Comparison of ENCODE assay signal across 13 cellular contexts in genomic region chr17:55296171-55296695, GRCh38. TPM values are rescaled to one million over a fixed set of nuclear protein-coding genes. Genes with fewer than 3 reads are reported as not detected.
DNase-seq lines count a peak whose midpoint lies in the region; ATAC-seq and TF ChIP-seq lines count a peak whose summit lies in the region.
"Had no signal": no experiment of that assay in that cellular context is flagged by ENCODE, and none has a peak within 500 bp of the region (broad histone marks: within the 10 kb centered on the region; RNA-seq: fewer than 3 reads in every experiment).

No MANE protein-coding gene starts in this region.

- no peaks in the 10 kb centered on the region for H3K9me3 Mint-ChIP-seq in CD4-positive, alpha-beta T cell
- no peaks in the 10 kb centered on the region for H3K9me3 Mint-ChIP-seq in GM23338
- H3K9me3 Mint-ChIP-seq: CD8-positive, alpha-beta memory T cell had no signal

- no peak for TF ChIP-seq RAD21 in HCT116 (IDR thresholded peaks at IDR 0.05; ENCODE audit: low read depth)

- no peak for ATAC-seq in HCT116
- ATAC-seq in right lobe of liver: no peak
- no peak for ATAC-seq in CD4-positive, alpha-beta T cell (ENCODE audit: poor library complexity)
- ATAC-seq in GM23338: no peak

- CTCF ChIA-PET in HCT116 (lab: Charles Lee): interaction anchor here (0.6 to 1.4 kb wide), 8 partner anchors 9 to 303 kb away, joined by 3 to 18 read pairs (median 3); no protein-coding TSS in a partner anchor
- CTCF ChIA-PET in CD4-positive, alpha-beta T cell (lab: Charles Lee): interaction anchor here (0.6 to 1.1 kb wide), 6 partner anchors 32 to 310 kb away, joined by 3 to 5 read pairs (median 3); no protein-coding TSS in a partner anchor

- TF ChIP-seq CTCF in 22Rv1 (IDR thresholded peaks at IDR 0.05) (peak; percentile 52), HCT116 (IDR thresholded peaks at IDR 0.05 in 2 of 3, conservative IDR thresholded peaks at IDR 0.05 in 1 of 3; ENCODE audit: borderline replicate concordance in 1 of 3, insufficient read depth in 1 of 3, low read depth in 2 of 3, low read length in 2 of 3) (no peak), VCaP (conservative IDR thresholded peaks at IDR 0.05) (peak; percentile 39), right lobe of liver (IDR thresholded peaks at IDR 0.05) (no peak), GM23338 (conservative IDR thresholded peaks at IDR 0.05; ENCODE audit: low read depth in 2 of 2) (no peak)
- no peak for TF ChIP-seq CTCF in CD4-positive, alpha-beta T cell (IDR thresholded peaks at IDR 0.05)

- no peak overlapping the region for H3K4me3 Mint-ChIP-seq in CD4-positive, alpha-beta T cell
- no peak overlapping the region for H3K4me3 Mint-ChIP-seq in GM23338
- H3K4me3 Mint-ChIP-seq: CD8-positive, alpha-beta memory T cell; H9 had no signal

- H3K36me3 ChIP-seq in HCT116 (ENCODE audit: control insufficient read depth in 1 of 2, insufficient read depth in 2 of 2, low read length in 2 of 2) (no peaks in the 10 kb centered on the region), right lobe of liver (peaks cover 0 to 20% (median 6%) of the 10 kb centered on the region in 4 donors), GM23338 (ENCODE audit: insufficient read depth) (no peaks in the 10 kb centered on the region)

- H3K4me3 ChIP-seq in HCT116 (replicated peaks in 1 of 2; ENCODE audit: low read depth in 1 of 2, low read length in 2 of 2): no peak overlapping the region
- no peak overlapping the region for H3K4me3 ChIP-seq in right lobe of liver
- no peak overlapping the region for H3K4me3 ChIP-seq in GM23338

- H3K4me1 ChIP-seq in HCT116 (ENCODE audit: control insufficient read depth in 1 of 2, insufficient read depth in 2 of 2, low read length in 2 of 2) (no peaks in the 10 kb centered on the region), right lobe of liver (peaks cover 0 to 35% (median 17%) of the 10 kb centered on the region in 4 donors), GM23338 (ENCODE audit: insufficient read depth) (no peaks in the 10 kb centered on the region)

- no peaks in the 10 kb centered on the region for H4K20me1 ChIP-seq in HCT116 (ENCODE audit: insufficient read depth)
- H4K20me1 ChIP-seq in GM23338 (replicated peaks; ENCODE audit: insufficient read depth): no peaks in the 10 kb centered on the region

- 49% methylated on average over 6 of the region's 6 CpGs for WGBS in right lobe of liver (ENCODE audit: insufficient coverage, low coverage, low lambda C conversion rate, missing lambda C conversion rate)

- no peaks in the 10 kb centered on the region for H3K9me3 ChIP-seq in HCT116 (ENCODE audit: control insufficient read depth in 1 of 2, insufficient read depth in 1 of 2, low read depth in 1 of 2, low read length in 2 of 2)
- no peaks in the 10 kb centered on the region for H3K9me3 ChIP-seq in right lobe of liver
- H3K9me3 ChIP-seq in CD4-positive, alpha-beta T cell (ENCODE audit: control insufficient read depth, low read length): no peaks in the 10 kb centered on the region
- H3K9me3 ChIP-seq: SK-N-SH had no signal

- no peak overlapping the region for H3K27ac Mint-ChIP-seq in CD4-positive, alpha-beta T cell
- no peak overlapping the region for H3K27ac Mint-ChIP-seq in GM23338
- H3K27ac Mint-ChIP-seq: CD8-positive, alpha-beta memory T cell had no signal

- H3K4me2 ChIP-seq in HCT116 (ENCODE audit: low read length) (no peak overlapping the region), GM23338 (no peak overlapping the region)
- H3K4me2 ChIP-seq: SK-N-SH had no signal

- H3K27me3 ChIP-seq in HCT116 (ENCODE audit: insufficient read depth, low read length) (no peaks in the 10 kb centered on the region), right lobe of liver (no peaks in the 10 kb centered on the region), GM23338 (ENCODE audit: insufficient read depth) (no peaks in the 10 kb centered on the region)
- no peaks in the 10 kb centered on the region for H3K27me3 ChIP-seq in CD4-positive, alpha-beta T cell (ENCODE audit: control insufficient read depth, insufficient read depth, low read length)

- H3K9ac ChIP-seq in HCT116 (ENCODE audit: low read length): no peak overlapping the region
- H3K9ac ChIP-seq: SK-N-SH had no signal

- intact Hi-C loops in HCT116 (cut with micrococcal nuclease) (loop anchor here (1.0 to 5.0 kb wide), 4 partner anchors 57 to 303 kb away; partner anchors contain the start of gene SMIM36), right lobe of liver (cut with DNase I) (no loop called here)
- intact Hi-C loops in CD4-positive, alpha-beta T cell (cut with DNase I, micrococcal nuclease): loop anchor here (1.0 to 5.0 kb wide), 2 partner anchors 244 to 303 kb away; no protein-coding TSS in a partner anchor

- POLR2A ChIA-PET in HCT116 (lab: Charles Lee): no interaction called here
- POLR2A ChIA-PET in CD4-positive, alpha-beta T cell (lab: Charles Lee): no interaction called here

- TF ChIP-seq POLR2A in HCT116 (IDR thresholded peaks at IDR 0.05; ENCODE audit: borderline replicate concordance, extremely low read depth, insufficient read depth, insufficient read length) (no peak), right lobe of liver (IDR thresholded peaks at IDR 0.05) (no peak)

- H3K79me2 ChIP-seq in HCT116 (ENCODE audit: insufficient read depth, low read length) (no peaks in the 10 kb centered on the region), GM23338 (replicated peaks; ENCODE audit: insufficient read depth) (no peaks in the 10 kb centered on the region)

- no peak for DNase-seq in HCT116 (ENCODE audit: low read depth, low spot score)
- DNase-seq in right lobe of liver: no peak
- DNase-seq in NCI-H1436 treated with DMSO at 0.1 percent for 48 hours (lab: John Stamatoyannopoulos, UW): no peak
- no peak for DNase-seq in CD4-positive, alpha-beta T cell
- DNase-seq in activated effector memory CD4-positive, alpha-beta T cell treated with anti-CD3 and anti-CD28 coated beads, Interleukin-2, amount 50 U/mL, for 16 hours: no peak
- no peak for DNase-seq in GM23338 (ENCODE audit: low spot score)

- H3K36me3 Mint-ChIP-seq in CD4-positive, alpha-beta T cell (ENCODE audit: low read depth): no peaks in the 10 kb centered on the region
- H3K36me3 Mint-ChIP-seq in GM23338 (ENCODE audit: low read depth): no peaks in the 10 kb centered on the region
- H3K36me3 Mint-ChIP-seq: CD8-positive, alpha-beta memory T cell had no signal

- no peaks in the 10 kb centered on the region for H3K27me3 Mint-ChIP-seq in CD4-positive, alpha-beta T cell
- no peaks in the 10 kb centered on the region for H3K27me3 Mint-ChIP-seq in GM23338 (ENCODE audit: insufficient read depth, low read depth, poor library complexity)

- H2AFZ ChIP-seq in HCT116 (ENCODE audit: low read depth, low read length, poor library complexity, severe bottlenecking) (no peak overlapping the region), GM23338 (no peak overlapping the region)

- RAD21 ChIA-PET in HCT116 (lab: Charles Lee; ENCODE audit: low non-redundant PET in 1 of 2, low total read pairs in 2 of 2, uncharacterized antibody in 2 of 2, unreplicated experiment in 2 of 2): interaction anchor here in 1 of 2 experiments (0.6 to 1.0 kb wide), 2 partner anchors 217 to 218 kb away, joined by 3 to 4 read pairs; no protein-coding TSS in a partner anchor

- no TSS peak for BruUV-seq in HCT116 (replicated peaks; lab: Mats Ljungman, UMichigan)

- no peaks in the 10 kb centered on the region for H3K4me1 Mint-ChIP-seq in CD4-positive, alpha-beta T cell (ENCODE audit: low read depth)
- H3K4me1 Mint-ChIP-seq in GM23338: no peaks in the 10 kb centered on the region
- H3K4me1 Mint-ChIP-seq: CD8-positive, alpha-beta memory T cell; H9 had no signal

- H3K27ac ChIP-seq in 22Rv1: no peak overlapping the region
- H3K27ac ChIP-seq in HCT116 (ENCODE audit: low read depth, low read length): no peak overlapping the region
- no peak overlapping the region for H3K27ac ChIP-seq in VCaP
- H3K27ac ChIP-seq in right lobe of liver: peak overlapping the region in 2 of 3 donors; percentile 63 to 84
- no peak overlapping the region for H3K27ac ChIP-seq in CD4-positive, alpha-beta T cell (ENCODE audit: low read depth, low read length)
- H3K27ac ChIP-seq in GM23338 (ENCODE audit: low read depth): no peak overlapping the region

- no peaks in the 10 kb centered on the region for H3K9me2 ChIP-seq in HCT116 (ENCODE audit: insufficient read depth)
- H3K9me2 ChIP-seq in GM23338 (ENCODE audit: insufficient read depth): peaks cover 5% of the 10 kb centered on the region; the same call in 1 of the 2 replicates
- H3K9me2 ChIP-seq: SK-N-SH had no signal

- H3F3A ChIP-seq in GM23338 (replicated peaks; ENCODE audit: low read depth): no peaks in the 10 kb centered on the region

TF ChIP-seq in HCT116, 20 proteins besides CTCF, POLR2A, EP300 and RAD21:
- TF ChIP-seq YY1 (IDR thresholded peaks at IDR 0.05; ENCODE audit: extremely low read depth, insufficient replicate concordance, low read depth, low read length) (no peak), SRF (IDR thresholded peaks at IDR 0.05; ENCODE audit: low read depth) (peak; percentile 23; the same call in 1 of the 2 replicates), ELF1 (IDR thresholded peaks at IDR 0.05; ENCODE audit: borderline replicate concordance, low read depth) (no peak)

TF ChIP-seq in GM23338, 12 proteins besides CTCF, POLR2A, EP300 and RAD21 (continues in another document):
- no peak for TF ChIP-seq EZH2phosphoT487 (IDR thresholded peaks at IDR 0.05; ENCODE audit: unreplicated experiment)
- TF ChIP-seq EZH2 (IDR thresholded peaks at IDR 0.05; ENCODE audit: low read depth, unreplicated experiment): no peak
- no peak for TF ChIP-seq ZNF114 (CRISPR knock-in tag; IDR thresholded peaks at IDR 0.05)
- no peak for TF ChIP-seq NANOG (IDR thresholded peaks at IDR 0.05; ENCODE audit: borderline replicate concordance)

RNA-seq across cellular contexts. Expression of gene HLF, which starts 31.5 kb away (rescaled TPM):
- 1.5 TPM for total RNA-seq in HCT116 (2021; ENCODE audit: unreplicated experiment)
- 1.3 and 1.5 TPM in 2 replicates for polyA plus RNA-seq in HCT116 (2012)
- total RNA-seq in right lobe of liver: 10 to 100 TPM; 16.4 to 96.9 (median 42.6) TPM
- 1 to 10 TPM; 4.3 to 4.9 TPM for total RNA-seq in CD4-positive, alpha-beta T cell
- total RNA-seq in GM23338 (2014; rRNA removed; shearing (Covaris generic)): 0.28 and 0.35 TPM in 2 replicates
- polyA plus RNA-seq in GM23338 (2016; fragmentation: Nextera tagmentation; extraction: Ambion mirVana): 0.07 TPM in 1 of 2 replicates, not detected in the other
- total RNA-seq: A172 had no signal
- polyA plus RNA-seq: BJ had no signal

Comparison
In these comparisons a context has a peak if more than half of its experiments do, and no peak if none do; other contexts are left out.
1. H3K27ac ChIP-seq: peak in right lobe of liver (2 of 3); none in 22Rv1 (single experiment), HCT116 (single experiment), VCaP (single experiment), CD4-positive, alpha-beta T cell (single experiment) and GM23338 (single experiment).
2. CTCF ChIP-seq: peak in 22Rv1 (single experiment) and VCaP (single experiment); none in HCT116 (0 of 3), right lobe of liver (0 of 4), CD4-positive, alpha-beta T cell (single experiment) and GM23338 (0 of 2).
3. intact Hi-C loops: an anchor here in HCT116 (1.0 to 5.0 kb wide) and CD4-positive, alpha-beta T cell (1.0 to 5.0 kb wide); none called in right lobe of liver.